ENCODE assay signal across 8 cellular contexts in genomic region chr9:129803679-129804065, GRCh38. TPM values are rescaled to one million over a fixed set of nuclear protein-coding genes. Genes with fewer than 3 reads are reported as not detected.
DNase-seq lines count a peak whose midpoint lies in the region; ATAC-seq and TF ChIP-seq lines count a peak whose summit lies in the region.

No MANE protein-coding gene starts in this region.

- H3K23ac ChIP-seq in IMR-90 (ENCODE audit: low read depth, low read length) = peak overlapping the region; percentile 80; the same call in 1 of the 2 replicates

- H3K18ac ChIP-seq in IMR-90 (ENCODE audit: low read depth, low read length) = no peak overlapping the region

- dilution Hi-C loops in IMR-90 (cut with HindIII; ENCODE audit: low sequenced_read_pairs, unreplicated experiment) = no loop called here

- no peak overlapping the region for H4K91ac ChIP-seq in IMR-90 (ENCODE audit: insufficient read depth, low read depth, low read length)

- H4K8ac ChIP-seq in IMR-90 (ENCODE audit: low read depth in 2 of 2, low read length in 2 of 2) = peak overlapping the region in 1 of 2 experiments; percentile 22; a peak in 1 of 4 replicates

- peak overlapping the region; percentile 43 for H2AK9ac ChIP-seq in IMR-90 (replicated peaks; ENCODE audit: low read depth, low read length, poor library complexity)

- intact Hi-C loops in IMR-90 (cut with micrococcal nuclease) = no loop called here

- in situ Hi-C loops in IMR-90 (cut with MboI; ENCODE audit: low sequenced_read_pairs) = no loop called here

- POLR2A ChIA-PET in IMR-90 (lab: Charles Lee; ENCODE audit: unreplicated experiment) = no interaction called here

- TF ChIP-seq RAD21 in IMR-90 (IDR thresholded peaks at IDR 0.05; ENCODE audit: low read length) = no peak

- H3K36me3 Mint-ChIP-seq in central memory CD8-positive, alpha-beta T cell (ENCODE audit: insufficient read depth) = peaks cover 29% of the 10 kb centered on the region

- H3K4me1 ChIP-seq in IMR-90 (ENCODE audit: control insufficient read depth, insufficient read depth, low read length) (peaks cover 6% of the 10 kb centered on the region), muscle layer of duodenum (ENCODE audit: control insufficient read depth in 1 of 2, insufficient read depth in 2 of 2, low read length in 2 of 2) (peaks cover 4 to 9% of the 10 kb centered on the region in 2 donors)

- ATAC-seq in GM18502 (IDR thresholded peaks at IDR 0.05; ENCODE audit: poor library complexity, unreplicated experiment) (peak; percentile 5), IMR-90 (ENCODE audit: low read depth) (no peak; the same call in none of the 2 replicates), GM18870 (IDR thresholded peaks at IDR 0.05; ENCODE audit: unreplicated experiment) (no peak), GM18858 (IDR thresholded peaks at IDR 0.05; ENCODE audit: unreplicated experiment) (no peak)
- no peak for ATAC-seq in central memory CD8-positive, alpha-beta T cell (replicated peaks; ENCODE audit: extremely low read depth, poor library complexity, severe bottlenecking)

- peaks cover 3% of the 10 kb centered on the region; the same call in 1 of the 2 replicates for H3K9me1 ChIP-seq in IMR-90 (ENCODE audit: insufficient read depth, low read length)

- H3K27me3 Mint-ChIP-seq in central memory CD8-positive, alpha-beta T cell = no peaks in the 10 kb centered on the region

- peak overlapping the region; percentile 18 for H3K4ac ChIP-seq in IMR-90 (ENCODE audit: low read depth, low read length)

- H3K9me3 ChIP-seq in IMR-90 (ENCODE audit: control insufficient read depth, insufficient read depth, low read length) = no peaks in the 10 kb centered on the region
- no peaks in the 10 kb centered on the region for H3K9me3 ChIP-seq in muscle layer of duodenum (ENCODE audit: control insufficient read depth in 1 of 2, low read length in 2 of 2)

- H3K4me2 ChIP-seq in IMR-90 (ENCODE audit: low read depth, low read length) = peak overlapping the region; percentile 99

- TF ChIP-seq POLR2A in IMR-90 (IDR thresholded peaks at IDR 0.05; ENCODE audit: low read depth, low read length) = no peak

- H4K5ac ChIP-seq in IMR-90 (ENCODE audit: low read depth, low read length) = no peak overlapping the region

- H3K14ac ChIP-seq in IMR-90 (replicated peaks; ENCODE audit: low read depth, low read length) = peak overlapping the region; percentile 6; the same call in 1 of the 2 replicates

- no peak overlapping the region for H2BK5ac ChIP-seq in IMR-90 (ENCODE audit: low read depth, low read length, poor library complexity, severe bottlenecking)

- H3K4me3 Mint-ChIP-seq in central memory CD8-positive, alpha-beta T cell = peak overlapping the region; percentile 87

- DNase-seq in IMR-90 (no peak), MV-4-11 (lab: John Stamatoyannopoulos, UW) (no peak), EL (no peak)
- DNase-seq in central memory CD8-positive, alpha-beta T cell (ENCODE audit: low spot score in 2 of 2) = no peak

- H3K9ac ChIP-seq in IMR-90 (ENCODE audit: low read depth, low read length) = peak overlapping the region; percentile 83

- H2BK15ac ChIP-seq in IMR-90 (ENCODE audit: low read depth, low read length) = no peak overlapping the region

- peak overlapping the region; percentile 99 for H2AFZ ChIP-seq in IMR-90 (replicated peaks; ENCODE audit: low read length, poor library complexity)

- peaks cover 6% of the 10 kb centered on the region; the same call in 1 of the 2 replicates for H4K20me1 ChIP-seq in IMR-90 (ENCODE audit: insufficient read depth, low read length)

- H2AK5ac ChIP-seq in IMR-90 (ENCODE audit: low read depth, low read length) = 0 out of 2 replicates have a peak overlapping the region, but pooled peaks have one; percentile 15

- H3K27ac ChIP-seq in IMR-90 (ENCODE audit: insufficient read depth, low read length) = peak overlapping the region; percentile 32; the same call in 1 of the 2 replicates
- H3K27ac ChIP-seq in muscle layer of duodenum (ENCODE audit: low read length) = peak overlapping the region; percentile 56

- H3K9me3 Mint-ChIP-seq in central memory CD8-positive, alpha-beta T cell = no peaks in the 10 kb centered on the region

- no peaks in the 10 kb centered on the region for H3K27me3 ChIP-seq in IMR-90 (ENCODE audit: control insufficient read depth, insufficient read depth, low read length)
- no peaks in the 10 kb centered on the region for H3K27me3 ChIP-seq in muscle layer of duodenum (ENCODE audit: low read depth, low read length)

- H3K27ac Mint-ChIP-seq in central memory CD8-positive, alpha-beta T cell (ENCODE audit: low read depth) = no peak overlapping the region

- H2BK20ac ChIP-seq in IMR-90 (ENCODE audit: low read depth, low read length) = no peak overlapping the region

- peaks cover 10% of the 10 kb centered on the region for H3K4me1 Mint-ChIP-seq in central memory CD8-positive, alpha-beta T cell

- CTCF ChIA-PET in IMR-90 (lab: Yijun Ruan, JAX) = interaction anchor here (0.6 kb wide), 1 partner anchor 61 kb away, joined by 4 read pairs; no protein-coding TSS in a partner anchor

- no peak for TF ChIP-seq CTCF in IMR-90 (conservative IDR thresholded peaks at IDR 0.05; ENCODE audit: low read depth, low read length)

- BruUV-seq in IMR-90 (replicated peaks; lab: Mats Ljungman, UMichigan) = no TSS peak

- H3K79me1 ChIP-seq in IMR-90 (ENCODE audit: low read depth in 1 of 2, low read length in 2 of 2) = peaks cover 23 to 25% of the 10 kb centered on the region in 2 experiments

- peaks cover 8% of the 10 kb centered on the region for H3K36me3 ChIP-seq in IMR-90 (ENCODE audit: control insufficient read depth, insufficient read depth, low read length)
- peaks cover 0 to 14% of the 10 kb centered on the region in 2 donors for H3K36me3 ChIP-seq in muscle layer of duodenum (ENCODE audit: control insufficient read depth in 1 of 2, insufficient read depth in 2 of 2, low read length in 2 of 2)

- H2BK120ac ChIP-seq in IMR-90 (ENCODE audit: low read depth, low read length) = no peak overlapping the region

- H3K56ac ChIP-seq in IMR-90 (ENCODE audit: extremely low read depth, insufficient read depth, low read length) = peak overlapping the region; percentile 13; the same call in 1 of the 2 replicates

- 2% methylated on average over 8 of the region's 14 CpGs; no CpG with 5 or more reads in 1 of the 2 experiments for WGBS in IMR-90 (ENCODE audit: extremely low coverage in 2 of 2, insufficient read length in 1 of 2), 2 experiments

- H3K4me3 ChIP-seq in IMR-90 (ENCODE audit: insufficient read depth, low read depth, low read length) = peak overlapping the region; percentile 71
- peak overlapping the region; percentile 80 to 83 for H3K4me3 ChIP-seq in muscle layer of duodenum (ENCODE audit: low read depth in 1 of 2, low read length in 2 of 2)

TF ChIP-seq in IMR-90, 13 proteins besides CTCF, POLR2A, EP300 and RAD21:
- TF ChIP-seq BHLHE40 (IDR thresholded peaks at IDR 0.05; ENCODE audit: low read depth, low read length) (no peak), MAZ (IDR thresholded peaks at IDR 0.05; ENCODE audit: borderline replicate concordance, low read depth, low read length) (no peak), CEBPB (IDR thresholded peaks at IDR 0.05; ENCODE audit: low read depth, low read length) (no peak), RFX5 (IDR thresholded peaks at IDR 0.05; ENCODE audit: low read depth, low read length) (no peak)

RNA-seq across cellular contexts. Expression of gene TOR1B, which starts 0.7 kb away (rescaled TPM):
- total RNA-seq in IMR-90 (2012; rRNA removed) = 15.6 and 16.4 TPM in 2 replicates
- 20.5 and 21.0 TPM in 2 replicates for polyA plus RNA-seq in IMR-90 (2012; rRNA removed)
- 22.9 and 28.0 TPM in 2 replicates for polyA plus RNA-seq in IMR-90 (2012; cell fraction: cytosol; rRNA removed)
- polyA plus RNA-seq in IMR-90 (2012; cell fraction: nucleus; rRNA removed; ENCODE audit: low replicate concordance) = 15.8 and 20.5 TPM in 2 replicates

RNA-seq across cellular contexts. Expression of gene TOR1A, which starts 20.3 kb away (rescaled TPM):
- total RNA-seq in IMR-90 (2012; rRNA removed) = 27.1 and 34.4 TPM in 2 replicates
- polyA plus RNA-seq in IMR-90 (2012; rRNA removed) = 67.5 and 74.2 TPM in 2 replicates
- polyA plus RNA-seq in IMR-90 (2012; cell fraction: cytosol; rRNA removed) = 38.0 and 47.1 TPM in 2 replicates
- 16.4 and 30.6 TPM in 2 replicates for polyA plus RNA-seq in IMR-90 (2012; cell fraction: nucleus; rRNA removed; ENCODE audit: low replicate concordance)

RNA-seq across cellular contexts. Expression of gene C9orf78, which starts 31.4 kb away (rescaled TPM):
- 29.8 and 57.5 TPM in 2 replicates for total RNA-seq in IMR-90 (2012; rRNA removed)
- polyA plus RNA-seq in IMR-90 (2012; rRNA removed) = 36.7 and 46.0 TPM in 2 replicates
- polyA plus RNA-seq in IMR-90 (2012; cell fraction: cytosol; rRNA removed) = 18.7 and 18.8 TPM in 2 replicates
- 3.1 and 12.3 TPM in 2 replicates for polyA plus RNA-seq in IMR-90 (2012; cell fraction: nucleus; rRNA removed; ENCODE audit: low replicate concordance)

RNA-seq across cellular contexts. Expression of gene USP20, which starts 31.6 kb away (rescaled TPM):
- 3.8 and 4.4 TPM in 2 replicates for total RNA-seq in IMR-90 (2012; rRNA removed)
- 21.6 and 26.4 TPM in 2 replicates for polyA plus RNA-seq in IMR-90 (2012; rRNA removed)
- 11.6 and 19.9 TPM in 2 replicates for polyA plus RNA-seq in IMR-90 (2012; cell fraction: cytosol; rRNA removed)
- 70.4 and 183 TPM in 2 replicates for polyA plus RNA-seq in IMR-90 (2012; cell fraction: nucleus; rRNA removed; ENCODE audit: low replicate concordance)

RNA-seq across cellular contexts. Expression of gene PTGES, which starts 50.8 kb away (rescaled TPM):
- 2.8 and 3.2 TPM in 2 replicates for total RNA-seq in IMR-90 (2012; rRNA removed)
- 6.3 TPM in 2 replicates for polyA plus RNA-seq in IMR-90 (2012; rRNA removed)
- polyA plus RNA-seq in IMR-90 (2012; cell fraction: cytosol; rRNA removed) = 6.9 and 12.7 TPM in 2 replicates
- polyA plus RNA-seq in IMR-90 (2012; cell fraction: nucleus; rRNA removed; ENCODE audit: low replicate concordance) = 1.5 TPM in 2 replicates
